Comparison of ENCODE assay signal across 1 cellular context in the genomic region with DNA sequence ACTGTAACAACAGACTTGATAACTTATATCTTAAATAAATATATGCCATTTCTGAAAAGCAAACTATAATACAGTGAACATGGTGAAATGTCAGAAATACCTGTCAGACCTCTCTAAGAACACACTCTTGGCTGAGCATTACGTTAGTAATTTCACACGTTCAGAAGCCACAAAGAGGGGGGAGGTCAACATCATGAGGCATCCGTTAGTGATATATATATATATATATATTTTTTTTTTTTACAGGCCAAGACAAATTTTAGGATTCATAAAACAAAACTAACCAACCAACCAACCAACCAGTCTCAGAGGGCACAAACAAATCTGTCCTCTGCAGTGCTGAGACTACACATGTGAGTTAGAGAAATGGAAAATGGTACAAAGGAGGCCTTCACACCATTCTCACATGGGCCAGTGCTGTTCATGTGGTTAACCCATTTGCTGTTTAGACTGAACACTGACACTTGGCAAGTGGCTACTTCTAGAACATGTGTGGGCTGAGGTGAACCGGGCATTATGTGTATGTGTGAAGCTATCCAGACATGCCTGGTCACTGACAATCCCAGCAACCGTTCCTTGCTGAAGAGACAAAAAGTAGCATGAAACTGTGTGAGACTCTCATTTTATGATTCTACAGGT.
A peak's percentile ranks its signal among the peaks of the same experiment; 100 is the strongest.
TF ChIP-seq lines count a peak whose summit lies in the region.

No MANE protein-coding gene starts in this region.

TF ChIP-seq in GM12878, 131 proteins besides CTCF, POLR2A, EP300 and RAD21 (continued from another document):
- TF ChIP-seq MXI1 (IDR thresholded peaks at IDR 0.05; ENCODE audit: low read depth, low read length) (peak; percentile 26; the same call in 1 of the 2 replicates), GATAD2B (conservative IDR thresholded peaks at IDR 0.05; ENCODE audit: low read depth) (no peak), ZZZ3 (IDR thresholded peaks at IDR 0.05; ENCODE audit: control insufficient read depth, insufficient read length, low read depth) (no peak), GABPA (IDR thresholded peaks at IDR 0.05; ENCODE audit: low read depth) (no peak), RB1 (IDR thresholded peaks at IDR 0.05; ENCODE audit: borderline replicate concordance) (no peak), ATF7 (IDR thresholded peaks at IDR 0.05; ENCODE audit: low read depth) (no peak; the same call in none of the 2 replicates), NRF1 (conservative IDR thresholded peaks at IDR 0.05; ENCODE audit: low read depth, low read length) (no peak), SIN3A (IDR thresholded peaks at IDR 0.05; ENCODE audit: low read depth, low read length) (no peak), RBBP5 (conservative IDR thresholded peaks at IDR 0.05) (no peak), RUNX3 (IDR thresholded peaks at IDR 0.05; ENCODE audit: low read length) (peak; percentile 51; the same call in 1 of the 2 replicates), MEF2B (IDR thresholded peaks at IDR 0.05; ENCODE audit: partially characterized antibody, poor library complexity, severe bottlenecking) (peak; percentile 44)
- TF ChIP-seq, protein P1, sequence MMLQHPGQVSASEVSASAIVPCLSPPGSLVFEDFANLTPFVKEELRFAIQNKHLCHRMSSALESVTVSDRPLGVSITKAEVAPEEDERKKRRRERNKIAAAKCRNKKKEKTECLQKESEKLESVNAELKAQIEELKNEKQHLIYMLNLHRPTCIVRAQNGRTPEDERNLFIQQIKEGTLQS (IDR thresholded peaks at IDR 0.05; ENCODE audit: borderline replicate concordance, extremely low read depth, low read depth, low read length), result no peak
- TF ChIP-seq, protein P2, sequence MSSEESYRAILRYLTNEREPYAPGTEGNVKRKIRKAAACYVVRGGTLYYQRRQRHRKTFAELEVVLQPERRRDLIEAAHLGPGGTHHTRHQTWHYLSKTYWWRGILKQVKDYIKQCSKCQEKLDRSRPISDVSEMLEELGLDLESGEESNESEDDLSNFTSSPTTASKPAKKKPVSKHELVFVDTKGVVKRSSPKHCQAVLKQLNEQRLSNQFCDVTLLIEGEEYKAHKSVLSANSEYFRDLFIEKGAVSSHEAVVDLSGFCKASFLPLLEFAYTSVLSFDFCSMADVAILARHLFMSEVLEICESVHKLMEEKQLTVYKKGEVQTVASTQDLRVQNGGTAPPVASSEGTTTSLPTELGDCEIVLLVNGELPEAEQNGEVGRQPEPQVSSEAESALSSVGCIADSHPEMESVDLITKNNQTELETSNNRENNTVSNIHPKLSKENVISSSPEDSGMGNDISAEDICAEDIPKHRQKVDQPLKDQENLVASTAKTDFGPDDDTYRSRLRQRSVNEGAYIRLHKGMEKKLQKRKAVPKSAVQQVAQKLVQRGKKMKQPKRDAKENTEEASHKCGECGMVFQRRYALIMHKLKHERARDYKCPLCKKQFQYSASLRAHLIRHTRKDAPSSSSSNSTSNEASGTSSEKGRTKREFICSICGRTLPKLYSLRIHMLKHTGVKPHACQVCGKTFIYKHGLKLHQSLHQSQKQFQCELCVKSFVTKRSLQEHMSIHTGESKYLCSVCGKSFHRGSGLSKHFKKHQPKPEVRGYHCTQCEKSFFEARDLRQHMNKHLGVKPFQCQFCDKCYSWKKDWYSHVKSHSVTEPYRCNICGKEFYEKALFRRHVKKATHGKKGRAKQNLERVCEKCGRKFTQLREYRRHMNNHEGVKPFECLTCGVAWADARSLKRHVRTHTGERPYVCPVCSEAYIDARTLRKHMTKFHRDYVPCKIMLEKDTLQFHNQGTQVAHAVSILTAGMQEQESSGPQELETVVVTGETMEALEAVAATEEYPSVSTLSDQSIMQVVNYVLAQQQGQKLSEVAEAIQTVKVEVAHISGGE (CRISPR knock-in tag; IDR thresholded peaks at IDR 0.05), result no peak
- TF ChIP-seq, protein P3, sequence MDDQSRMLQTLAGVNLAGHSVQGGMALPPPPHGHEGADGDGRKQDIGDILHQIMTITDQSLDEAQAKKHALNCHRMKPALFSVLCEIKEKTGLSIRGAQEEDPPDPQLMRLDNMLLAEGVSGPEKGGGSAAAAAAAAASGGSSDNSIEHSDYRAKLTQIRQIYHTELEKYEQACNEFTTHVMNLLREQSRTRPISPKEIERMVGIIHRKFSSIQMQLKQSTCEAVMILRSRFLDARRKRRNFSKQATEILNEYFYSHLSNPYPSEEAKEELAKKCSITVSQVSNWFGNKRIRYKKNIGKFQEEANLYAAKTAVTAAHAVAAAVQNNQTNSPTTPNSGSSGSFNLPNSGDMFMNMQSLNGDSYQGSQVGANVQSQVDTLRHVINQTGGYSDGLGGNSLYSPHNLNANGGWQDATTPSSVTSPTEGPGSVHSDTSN (IDR thresholded peaks at IDR 0.05; ENCODE audit: insufficient replicate concordance, low read depth, low read length), result no peak
